10 cellular contexts compared by ENCODE assay signal in the genomic region with DNA sequence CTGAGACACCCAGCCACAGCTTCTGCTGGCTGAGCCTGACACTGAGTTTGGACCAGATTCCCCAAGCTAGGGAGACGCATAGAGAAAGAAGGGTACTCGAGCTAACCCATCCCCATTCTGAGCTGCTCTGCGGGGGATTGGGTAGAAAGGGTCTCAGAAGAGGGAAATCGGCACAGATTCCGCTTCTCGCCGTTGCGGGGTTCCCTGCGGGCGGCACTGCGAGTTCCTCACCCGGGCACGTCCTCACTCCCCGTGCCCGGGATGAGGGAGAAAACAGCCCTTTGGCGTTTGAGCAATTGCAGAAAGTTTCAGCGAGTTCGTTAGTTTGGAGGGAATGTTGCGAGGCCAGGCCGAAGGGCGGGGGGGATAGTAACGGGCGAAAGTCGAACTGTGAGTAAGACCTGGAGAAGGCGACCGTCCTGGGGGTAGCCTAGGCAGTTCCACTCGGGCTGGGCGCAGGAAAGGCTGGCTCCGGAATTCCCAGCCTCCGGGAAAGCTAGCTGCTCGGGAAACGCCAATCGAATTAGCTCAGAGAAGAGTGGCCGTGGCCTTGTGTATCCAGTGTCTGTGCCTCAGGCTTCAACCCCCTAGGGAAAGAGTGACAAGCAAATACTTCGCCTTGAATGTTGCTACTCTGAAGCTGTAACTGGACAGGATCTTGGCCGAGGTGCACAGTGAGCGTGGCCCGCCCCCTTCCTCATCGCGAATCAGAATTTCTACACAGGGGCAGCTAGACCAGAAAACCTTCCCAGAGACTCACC. TPM values are rescaled to one million over a fixed set of nuclear protein-coding genes. Genes with fewer than 3 reads are reported as not detected.
DNase-seq lines count a peak whose midpoint lies in the region; FAIRE-seq lines count a peak whose summit lies in the region.
"Had no signal": no experiment of that assay in that cellular context is flagged by ENCODE, and none has a peak within 500 bp of the region (broad histone marks: within the 10 kb centered on the region; RNA-seq: fewer than 3 reads in every experiment).

No MANE protein-coding gene starts in this region.

- H2AFZ ChIP-seq in neuron (ENCODE audit: low read depth, low read length): peak overlapping the region; percentile 74

- peak overlapping the region in 1 of 2 donors; percentile 80 for H3K27ac ChIP-seq in small intestine (ENCODE audit: low read depth in 1 of 2, low read length in 1 of 2)
- H3K27ac ChIP-seq: neutrophil had no signal

- H3K4me3 ChIP-seq in neuron (ENCODE audit: low read length): peak overlapping the region; percentile 43
- H3K4me3 ChIP-seq in small intestine (ENCODE audit: low read depth in 1 of 2, low read length in 2 of 2): peak overlapping the region in 1 of 2 donors; percentile 25
- H3K4me3 ChIP-seq: GM12878 had no signal

- H3K9me3 ChIP-seq in neuron (ENCODE audit: low read length): no peaks in the 10 kb centered on the region
- no peaks in the 10 kb centered on the region for H3K9me3 ChIP-seq in small intestine (ENCODE audit: control insufficient read depth, low read depth)
- H3K9me3 ChIP-seq: neutrophil had no signal

- H3K27me3 ChIP-seq in neuron (ENCODE audit: insufficient read depth, low read length) (peaks cover 34% of the 10 kb centered on the region), small intestine (ENCODE audit: control insufficient read depth in 2 of 2, insufficient read depth in 2 of 2, low read length in 2 of 2) (peaks cover 0 to 4% of the 10 kb centered on the region in 2 donors)

- WGBS in small intestine, 3 donors: 6 to 14% (median 11%) methylated on average over 40 of the region's 40 CpGs

- DNase-seq in Ammon's horn (ENCODE audit: low spot score) (peak; percentile 36), NCI-H69 (lab: John Stamatoyannopoulos, UW) (peak; percentile 1), fibroblast of gingiva (ENCODE audit: low read depth) (peak; percentile 85), small intestine (no peak), SKM-1 (lab: John Stamatoyannopoulos, UW; ENCODE audit: unreplicated experiment) (no peak)
- DNase-seq in activated naive CD4-positive, alpha-beta T cell treated with anti-CD3 and anti-CD28 coated beads, Interleukin-2, amount 50 U/mL, for 16 hours: no peak
- no peak for DNase-seq in activated CD4-positive, CD25-positive, alpha-beta regulatory T cell (lab: John Stamatoyannopoulos, UW)

- H3K4me1 ChIP-seq in neuron (ENCODE audit: insufficient read depth, low read length) (peaks cover 15% of the 10 kb centered on the region), small intestine (ENCODE audit: control insufficient read depth in 2 of 2, insufficient read depth in 1 of 2, low read depth in 1 of 2, low read length in 1 of 2) (no peaks in the 10 kb centered on the region)

- FAIRE-seq in small intestine (lab: Jason Lieb, UNC): no peak
- FAIRE-seq: GM12878 had no signal

- H3K36me3 ChIP-seq in neuron (ENCODE audit: insufficient read depth, low read length) (no peaks in the 10 kb centered on the region), small intestine (ENCODE audit: control insufficient read depth in 2 of 2, insufficient read depth in 2 of 2, low read length in 2 of 2) (no peaks in the 10 kb centered on the region)
- H3K36me3 ChIP-seq: neutrophil had no signal

RNA-seq across cellular contexts. Expression of gene PTGFR, which starts 0.7 kb away (rescaled TPM):
- under 1 TPM in 1 of 3 donors, not detected in 2; 0.90 TPM for polyA plus RNA-seq in small intestine
- polyA plus RNA-seq: GM12878 had no signal

Comparison
In these comparisons a context has a peak if more than half of its experiments do, and no peak if none do; other contexts are left out.
1. DNase-seq: peak in Ammon's horn (single experiment), NCI-H69 (single experiment) and fibroblast of gingiva (single experiment); none in small intestine (single experiment), SKM-1 (single experiment), activated naive CD4-positive, alpha-beta T cell treated with anti-CD3 and anti-CD28 coated beads, Interleukin-2, amount 50 U/mL, for 16 hours (single experiment) and activated CD4-positive, CD25-positive, alpha-beta regulatory T cell (0 of 4).